ENCODE assay signal across 3 cellular contexts in the genomic region with DNA sequence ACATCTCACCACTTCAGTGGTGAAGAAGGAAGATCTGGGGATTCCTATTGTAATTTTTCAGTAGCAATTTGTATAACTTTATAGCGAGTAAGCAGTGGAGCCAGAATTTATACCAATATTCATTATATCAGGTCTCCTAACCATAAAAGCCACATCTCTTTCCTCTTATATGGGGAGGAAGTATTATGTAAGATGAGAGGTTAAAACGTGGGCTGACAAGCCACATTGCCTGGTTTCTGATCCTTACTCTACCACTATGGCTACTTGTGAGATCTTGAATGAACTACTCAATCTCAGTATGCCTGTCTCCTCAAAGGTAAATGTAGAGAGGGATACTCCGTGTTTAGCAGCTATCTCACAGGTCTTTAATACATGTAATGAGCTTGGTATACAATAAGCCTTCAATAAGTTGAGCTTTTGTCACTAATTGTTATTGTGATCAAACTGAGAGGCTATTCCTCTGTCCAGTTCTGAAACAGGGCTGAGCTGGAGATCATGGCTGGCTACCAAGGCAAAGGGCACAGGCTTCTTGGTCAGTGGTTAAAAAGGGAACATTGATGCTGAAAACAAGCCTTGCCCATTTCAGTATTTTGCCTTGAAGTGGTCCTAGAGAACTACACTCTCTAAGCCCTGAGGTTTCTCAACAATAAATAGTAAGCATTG.
TF ChIP-seq lines count a peak whose summit lies in the region.

No MANE protein-coding gene starts in this region.

TF ChIP-seq in SK-N-SH, 30 proteins besides CTCF, POLR2A, EP300 and RAD21:
- TF ChIP-seq, protein P1, sequence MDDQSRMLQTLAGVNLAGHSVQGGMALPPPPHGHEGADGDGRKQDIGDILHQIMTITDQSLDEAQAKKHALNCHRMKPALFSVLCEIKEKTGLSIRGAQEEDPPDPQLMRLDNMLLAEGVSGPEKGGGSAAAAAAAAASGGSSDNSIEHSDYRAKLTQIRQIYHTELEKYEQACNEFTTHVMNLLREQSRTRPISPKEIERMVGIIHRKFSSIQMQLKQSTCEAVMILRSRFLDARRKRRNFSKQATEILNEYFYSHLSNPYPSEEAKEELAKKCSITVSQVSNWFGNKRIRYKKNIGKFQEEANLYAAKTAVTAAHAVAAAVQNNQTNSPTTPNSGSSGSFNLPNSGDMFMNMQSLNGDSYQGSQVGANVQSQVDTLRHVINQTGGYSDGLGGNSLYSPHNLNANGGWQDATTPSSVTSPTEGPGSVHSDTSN (IDR thresholded peaks at IDR 0.05) = no peak
- no peak for TF ChIP-seq SMC3 (IDR thresholded peaks at IDR 0.05; ENCODE audit: low read depth, low read length)
- TF ChIP-seq, protein P2, sequence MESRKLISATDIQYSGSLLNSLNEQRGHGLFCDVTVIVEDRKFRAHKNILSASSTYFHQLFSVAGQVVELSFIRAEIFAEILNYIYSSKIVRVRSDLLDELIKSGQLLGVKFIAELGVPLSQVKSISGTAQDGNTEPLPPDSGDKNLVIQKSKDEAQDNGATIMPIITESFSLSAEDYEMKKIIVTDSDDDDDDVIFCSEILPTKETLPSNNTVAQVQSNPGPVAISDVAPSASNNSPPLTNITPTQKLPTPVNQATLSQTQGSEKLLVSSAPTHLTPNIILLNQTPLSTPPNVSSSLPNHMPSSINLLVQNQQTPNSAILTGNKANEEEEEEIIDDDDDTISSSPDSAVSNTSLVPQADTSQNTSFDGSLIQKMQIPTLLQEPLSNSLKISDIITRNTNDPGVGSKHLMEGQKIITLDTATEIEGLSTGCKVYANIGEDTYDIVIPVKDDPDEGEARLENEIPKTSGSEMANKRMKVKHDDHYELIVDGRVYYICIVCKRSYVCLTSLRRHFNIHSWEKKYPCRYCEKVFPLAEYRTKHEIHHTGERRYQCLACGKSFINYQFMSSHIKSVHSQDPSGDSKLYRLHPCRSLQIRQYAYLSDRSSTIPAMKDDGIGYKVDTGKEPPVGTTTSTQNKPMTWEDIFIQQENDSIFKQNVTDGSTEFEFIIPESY (IDR thresholded peaks at IDR 0.05; ENCODE audit: borderline replicate concordance, low read depth) = no peak
- TF ChIP-seq GATA2 (CRISPR knock-in tag; IDR thresholded peaks at IDR 0.05) = no peak
- TF ChIP-seq, protein P3, sequence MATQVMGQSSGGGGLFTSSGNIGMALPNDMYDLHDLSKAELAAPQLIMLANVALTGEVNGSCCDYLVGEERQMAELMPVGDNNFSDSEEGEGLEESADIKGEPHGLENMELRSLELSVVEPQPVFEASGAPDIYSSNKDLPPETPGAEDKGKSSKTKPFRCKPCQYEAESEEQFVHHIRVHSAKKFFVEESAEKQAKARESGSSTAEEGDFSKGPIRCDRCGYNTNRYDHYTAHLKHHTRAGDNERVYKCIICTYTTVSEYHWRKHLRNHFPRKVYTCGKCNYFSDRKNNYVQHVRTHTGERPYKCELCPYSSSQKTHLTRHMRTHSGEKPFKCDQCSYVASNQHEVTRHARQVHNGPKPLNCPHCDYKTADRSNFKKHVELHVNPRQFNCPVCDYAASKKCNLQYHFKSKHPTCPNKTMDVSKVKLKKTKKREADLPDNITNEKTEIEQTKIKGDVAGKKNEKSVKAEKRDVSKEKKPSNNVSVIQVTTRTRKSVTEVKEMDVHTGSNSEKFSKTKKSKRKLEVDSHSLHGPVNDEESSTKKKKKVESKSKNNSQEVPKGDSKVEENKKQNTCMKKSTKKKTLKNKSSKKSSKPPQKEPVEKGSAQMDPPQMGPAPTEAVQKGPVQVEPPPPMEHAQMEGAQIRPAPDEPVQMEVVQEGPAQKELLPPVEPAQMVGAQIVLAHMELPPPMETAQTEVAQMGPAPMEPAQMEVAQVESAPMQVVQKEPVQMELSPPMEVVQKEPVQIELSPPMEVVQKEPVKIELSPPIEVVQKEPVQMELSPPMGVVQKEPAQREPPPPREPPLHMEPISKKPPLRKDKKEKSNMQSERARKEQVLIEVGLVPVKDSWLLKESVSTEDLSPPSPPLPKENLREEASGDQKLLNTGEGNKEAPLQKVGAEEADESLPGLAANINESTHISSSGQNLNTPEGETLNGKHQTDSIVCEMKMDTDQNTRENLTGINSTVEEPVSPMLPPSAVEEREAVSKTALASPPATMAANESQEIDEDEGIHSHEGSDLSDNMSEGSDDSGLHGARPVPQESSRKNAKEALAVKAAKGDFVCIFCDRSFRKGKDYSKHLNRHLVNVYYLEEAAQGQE (IDR thresholded peaks at IDR 0.05; ENCODE audit: low read depth, low read length) = peak; percentile 46; the same call in 1 of the 2 replicates
TF ChIP-seq in SK-N-SH: peak in this region for 1.

TF ChIP-seq in SK-N-SH treated with all-trans-retinoic acid at 6 μM for 48 hours, 23 proteins besides CTCF, POLR2A, EP300 and RAD21 (continued from another document):
- TF ChIP-seq, protein P4, sequence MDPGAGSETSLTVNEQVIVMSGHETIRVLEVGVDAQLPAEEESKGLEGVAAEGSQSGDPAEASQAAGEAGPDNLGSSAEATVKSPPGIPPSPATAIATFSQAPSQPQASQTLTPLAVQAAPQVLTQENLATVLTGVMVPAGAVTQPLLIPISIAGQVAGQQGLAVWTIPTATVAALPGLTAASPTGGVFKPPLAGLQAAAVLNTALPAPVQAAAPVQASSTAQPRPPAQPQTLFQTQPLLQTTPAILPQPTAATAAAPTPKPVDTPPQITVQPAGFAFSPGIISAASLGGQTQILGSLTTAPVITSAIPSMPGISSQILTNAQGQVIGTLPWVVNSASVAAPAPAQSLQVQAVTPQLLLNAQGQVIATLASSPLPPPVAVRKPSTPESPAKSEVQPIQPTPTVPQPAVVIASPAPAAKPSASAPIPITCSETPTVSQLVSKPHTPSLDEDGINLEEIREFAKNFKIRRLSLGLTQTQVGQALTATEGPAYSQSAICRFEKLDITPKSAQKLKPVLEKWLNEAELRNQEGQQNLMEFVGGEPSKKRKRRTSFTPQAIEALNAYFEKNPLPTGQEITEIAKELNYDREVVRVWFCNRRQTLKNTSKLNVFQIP (CRISPR knock-in tag; IDR thresholded peaks at IDR 0.05; ENCODE audit: borderline replicate concordance, low read depth) = no peak
- TF ChIP-seq, protein P5, sequence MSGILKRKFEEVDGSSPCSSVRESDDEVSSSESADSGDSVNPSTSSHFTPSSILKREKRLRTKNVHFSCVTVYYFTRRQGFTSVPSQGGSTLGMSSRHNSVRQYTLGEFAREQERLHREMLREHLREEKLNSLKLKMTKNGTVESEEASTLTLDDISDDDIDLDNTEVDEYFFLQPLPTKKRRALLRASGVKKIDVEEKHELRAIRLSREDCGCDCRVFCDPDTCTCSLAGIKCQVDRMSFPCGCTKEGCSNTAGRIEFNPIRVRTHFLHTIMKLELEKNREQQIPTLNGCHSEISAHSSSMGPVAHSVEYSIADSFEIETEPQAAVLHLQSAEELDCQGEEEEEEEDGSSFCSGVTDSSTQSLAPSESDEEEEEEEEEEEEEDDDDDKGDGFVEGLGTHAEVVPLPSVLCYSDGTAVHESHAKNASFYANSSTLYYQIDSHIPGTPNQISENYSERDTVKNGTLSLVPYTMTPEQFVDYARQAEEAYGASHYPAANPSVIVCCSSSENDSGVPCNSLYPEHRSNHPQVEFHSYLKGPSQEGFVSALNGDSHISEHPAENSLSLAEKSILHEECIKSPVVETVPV (CRISPR knock-in tag; IDR thresholded peaks at IDR 0.05) = no peak

TF ChIP-seq in Ishikawa, 13 proteins besides CTCF, POLR2A, EP300 and RAD21 (continued from another document):
- TF ChIP-seq, protein P3 (IDR thresholded peaks at IDR 0.05; ENCODE audit: low read depth) = peak; percentile 64
